ENCODE assay signal across 8 cellular contexts in genomic region chr17:47279062-47279801, GRCh38. TPM values are rescaled to one million over a fixed set of nuclear protein-coding genes. Genes with fewer than 3 reads are reported as not detected.
DNase-seq lines count a peak whose midpoint lies in the region; ATAC-seq, FAIRE-seq and TF ChIP-seq lines count a peak whose summit lies in the region.

No MANE protein-coding gene starts in this region.

- H3K4me2 ChIP-seq in BLaER1 (peak overlapping the region; percentile 83), KMS-11 (peak overlapping the region; percentile 78)

- peak in 2 of 4 donors; percentile 19 to 71 for TF ChIP-seq EP300 in upper lobe of left lung (IDR thresholded peaks at IDR 0.05)

- CTCF ChIA-PET in activated CD4-positive, alpha-beta memory T cell treated with anti-CD3 and anti-CD28 coated beads for 36 hours (lab: Charles Lee) = interaction anchor here (0.7 kb wide), 1 partner anchor 22 kb away, joined by 4 read pairs; no protein-coding TSS in a partner anchor

- no peaks in the 10 kb centered on the region for H3K9me3 Mint-ChIP-seq in activated CD4-positive, alpha-beta memory T cell treated with anti-CD3 and anti-CD28 coated beads for 36 hours

- no peaks in the 10 kb centered on the region for H3K4me1 Mint-ChIP-seq in activated CD4-positive, alpha-beta memory T cell treated with anti-CD3 and anti-CD28 coated beads for 36 hours (ENCODE audit: low read depth)

- TF ChIP-seq CTCF in KMS-11 (conservative IDR thresholded peaks at IDR 0.05; ENCODE audit: low read depth, low read length) (no peak), bronchial epithelial cell (IDR thresholded peaks at IDR 0.05; ENCODE audit: insufficient read depth, low read length, severe bottlenecking) (no peak), lower lobe of right lung (IDR thresholded peaks at IDR 0.05) (no peak), upper lobe of left lung (IDR thresholded peaks at IDR 0.05) (no peak)

- no peaks in the 10 kb centered on the region for H4K20me1 ChIP-seq in BLaER1
- no peaks in the 10 kb centered on the region for H4K20me1 ChIP-seq in KMS-11 (ENCODE audit: insufficient read depth)

- intact Hi-C loops in lower lobe of right lung (cut with DNase I) = no loop called here
- intact Hi-C loops in activated CD4-positive, alpha-beta memory T cell treated with anti-CD3 and anti-CD28 coated beads for 36 hours (cut with micrococcal nuclease) = no loop called here

- H3K9ac ChIP-seq in BLaER1 = peak overlapping the region; percentile 42; the same call in 1 of the 2 replicates
- peak overlapping the region; percentile 23; the same call in 1 of the 2 replicates for H3K9ac ChIP-seq in KMS-11

- no peaks in the 10 kb centered on the region for H3K36me3 Mint-ChIP-seq in activated CD4-positive, alpha-beta memory T cell treated with anti-CD3 and anti-CD28 coated beads for 36 hours

- no peaks in the 10 kb centered on the region for H3K79me2 ChIP-seq in KMS-11 (ENCODE audit: insufficient read depth, low read depth)

- H3K4me3 ChIP-seq in BLaER1 = peak overlapping the region; percentile 22; the same call in 1 of the 2 replicates
- no peak overlapping the region for H3K4me3 ChIP-seq in KMS-11 (IDR thresholded peaks at IDR 0.05; ENCODE audit: insufficient read depth, low read depth, low read length)
- no peak overlapping the region for H3K4me3 ChIP-seq in bronchial epithelial cell (ENCODE audit: low read depth, low read length)
- H3K4me3 ChIP-seq in lower lobe of right lung = no peak overlapping the region
- H3K4me3 ChIP-seq in upper lobe of left lung = no peak overlapping the region

- ATAC-seq in GM21526 (IDR thresholded peaks at IDR 0.05; ENCODE audit: low FRiP score, unreplicated experiment) = peak; percentile 71
- peak; percentile 89 to 94 for ATAC-seq in lower lobe of right lung
- peak; percentile 81 to 88 for ATAC-seq in upper lobe of left lung (ENCODE audit: low FRiP score in 2 of 2)

- H3K9me3 ChIP-seq in BLaER1 (no peaks in the 10 kb centered on the region), lower lobe of right lung (no peaks in the 10 kb centered on the region), upper lobe of left lung (no peaks in the 10 kb centered on the region)

- POLR2A ChIA-PET in activated CD4-positive, alpha-beta memory T cell treated with anti-CD3 and anti-CD28 coated beads for 36 hours (lab: Charles Lee) = no interaction called here

- H3K4me3 Mint-ChIP-seq in activated CD4-positive, alpha-beta memory T cell treated with anti-CD3 and anti-CD28 coated beads for 36 hours = no peak overlapping the region

- DNase-seq in bronchial epithelial cell (ENCODE audit: low read depth) (peak; percentile 92), lower lobe of right lung (peak; percentile 70), upper lobe of left lung (peak; percentile 33 to 78), NCI-H1092 (lab: John Stamatoyannopoulos, UW) (no peak)
- DNase-seq in activated CD4-positive, alpha-beta memory T cell treated with anti-CD3 and anti-CD28 coated beads for 36 hours = no peak

- WGBS in upper lobe of left lung, 2 donors = 26 to 32% methylated on average over 10 of the region's 10 CpGs

- H3K36me3 ChIP-seq in BLaER1 (no peaks in the 10 kb centered on the region), KMS-11 (ENCODE audit: insufficient read depth) (no peaks in the 10 kb centered on the region), bronchial epithelial cell (ENCODE audit: control insufficient read depth, insufficient read depth, low read length) (no peaks in the 10 kb centered on the region), lower lobe of right lung (no peaks in the 10 kb centered on the region), upper lobe of left lung (no peaks in the 10 kb centered on the region)

- peak overlapping the region; percentile 68 for H3K27ac ChIP-seq in BLaER1
- H3K27ac ChIP-seq in KMS-11 = peak overlapping the region; percentile 53
- peak overlapping the region; percentile 73 for H3K27ac ChIP-seq in lower lobe of right lung
- H3K27ac ChIP-seq in upper lobe of left lung = peak overlapping the region; percentile 52 to 85 (median 82)

- H3K27me3 ChIP-seq in BLaER1 (no peaks in the 10 kb centered on the region), KMS-11 (ENCODE audit: insufficient read depth, low read depth) (no peaks in the 10 kb centered on the region), bronchial epithelial cell (ENCODE audit: control insufficient read depth, insufficient read depth, low read length) (no peaks in the 10 kb centered on the region), lower lobe of right lung (ENCODE audit: low read depth) (no peaks in the 10 kb centered on the region), upper lobe of left lung (no peaks in the 10 kb centered on the region)

- peaks cover 2% of the 10 kb centered on the region for H3K27me3 Mint-ChIP-seq in activated CD4-positive, alpha-beta memory T cell treated with anti-CD3 and anti-CD28 coated beads for 36 hours

- peaks cover 97% of the 10 kb centered on the region for H3K4me1 ChIP-seq in BLaER1
- peaks cover 26% of the 10 kb centered on the region for H3K4me1 ChIP-seq in KMS-11 (ENCODE audit: low read depth, poor library complexity, severe bottlenecking)
- peaks cover 61% of the 10 kb centered on the region for H3K4me1 ChIP-seq in lower lobe of right lung
- peaks cover 54 to 56% (median 54%) of the 10 kb centered on the region in 4 donors for H3K4me1 ChIP-seq in upper lobe of left lung

- no peak for FAIRE-seq in bronchial epithelial cell (lab: Jason Lieb, UNC)

- no peak overlapping the region for H3K27ac Mint-ChIP-seq in activated CD4-positive, alpha-beta memory T cell treated with anti-CD3 and anti-CD28 coated beads for 36 hours

- peak overlapping the region; percentile 74 for H2AFZ ChIP-seq in KMS-11 (ENCODE audit: low read depth)

- peak in 2 of 4 donors; percentile 9 to 21 for TF ChIP-seq POLR2A in upper lobe of left lung (IDR thresholded peaks at IDR 0.05)

RNA-seq across cellular contexts. Expression of gene ITGB3, which starts 25.6 kb away (rescaled TPM):
- total RNA-seq in bronchial epithelial cell (0.26 and 0.51 TPM in 2 replicates), lower lobe of right lung (10.5 TPM), upper lobe of left lung (10 to 100 TPM in 3 of 6 donors, 1 to 10 TPM in 3; 3.4 to 17.8 (median 9.8) TPM)
- total RNA-seq in activated CD4-positive, alpha-beta memory T cell treated with anti-CD3 and anti-CD28 coated beads for 36 hours = not detected

RNA-seq across cellular contexts. Expression of gene EFCAB13, which starts 44.5 kb away (rescaled TPM):
- total RNA-seq in bronchial epithelial cell = 0.26 and 5.1 TPM in 2 replicates
- 13.0 TPM for total RNA-seq in lower lobe of right lung
- 10 to 100 TPM in 2 of 6 donors, 1 to 10 TPM in 4; 3.2 to 21.0 (median 8.1) TPM for total RNA-seq in upper lobe of left lung
- 1 to 10 TPM; 4.6 to 7.8 TPM for total RNA-seq in activated CD4-positive, alpha-beta memory T cell treated with anti-CD3 and anti-CD28 coated beads for 36 hours

Comparison
In these comparisons a context has a peak if more than half of its experiments do, and no peak if none do; other contexts are left out.
1. DNase-seq: peak in bronchial epithelial cell (single experiment), lower lobe of right lung (single experiment) and upper lobe of left lung (2 of 2); none in NCI-H1092 (single experiment) and activated CD4-positive, alpha-beta memory T cell treated with anti-CD3 and anti-CD28 coated beads for 36 hours (single experiment).
2. Peak in every context shown above with its lines, with median percentiles within 50 percentile points of each other: H3K27ac ChIP-seq and ATAC-seq.